10 cellular contexts compared by ENCODE assay signal in the genomic region with DNA sequence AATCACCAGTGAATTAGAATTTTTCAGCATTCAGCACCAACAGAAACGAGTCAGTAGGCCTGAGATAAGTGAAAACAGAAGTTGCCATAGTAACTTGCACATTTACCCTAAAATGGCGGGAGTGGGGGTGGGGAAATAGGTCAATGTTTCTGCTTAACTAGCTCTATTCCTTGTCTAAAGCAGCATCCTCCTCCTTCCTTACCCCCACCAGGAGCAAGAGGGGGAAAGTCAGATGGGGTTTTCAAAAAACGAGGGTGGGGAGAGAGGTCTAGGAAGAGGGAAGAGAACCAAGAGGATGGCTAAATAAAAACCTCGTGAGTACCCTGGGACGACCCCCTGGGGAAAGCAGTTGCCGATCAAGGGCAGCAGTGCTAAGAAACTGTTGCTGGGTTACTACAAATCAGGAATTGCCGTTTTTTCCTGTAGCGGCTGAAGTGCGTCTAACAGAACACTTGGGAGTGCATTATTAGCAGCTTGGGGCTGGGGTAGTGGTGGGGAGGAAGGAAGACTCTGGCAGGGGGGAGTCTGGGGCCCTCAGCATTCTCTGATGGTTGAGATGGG. TPM values are rescaled to one million over a fixed set of nuclear protein-coding genes. Genes with fewer than 3 reads are reported as not detected.
DNase-seq lines count a peak whose midpoint lies in the region; ATAC-seq lines count a peak whose summit lies in the region.
"Had no signal": no experiment of that assay in that cellular context is flagged by ENCODE, and none has a peak within 500 bp of the region (broad histone marks: within the 10 kb centered on the region; RNA-seq: fewer than 3 reads in every experiment).

No MANE protein-coding gene starts in this region.

- H3K4me1 ChIP-seq in HUES48 (ENCODE audit: control insufficient read depth, insufficient read depth, low read length) = peaks cover 29% of the 10 kb centered on the region
- H3K4me1 ChIP-seq in endocrine pancreas (ENCODE audit: control insufficient read depth, insufficient read depth, low read length) = peaks cover 11% of the 10 kb centered on the region

- H3K27me3 ChIP-seq in HUES48 (ENCODE audit: control insufficient read depth, insufficient read depth, low read length) (no peaks in the 10 kb centered on the region), endocrine pancreas (ENCODE audit: control insufficient read depth, insufficient read depth, low read length) (no peaks in the 10 kb centered on the region)

- H3K4me3 ChIP-seq in HUES48 (ENCODE audit: low read depth, low read length) (no peak overlapping the region), endocrine pancreas (ENCODE audit: control insufficient read depth, insufficient read depth, low read length) (peak overlapping the region; percentile 72)
- H3K4me3 ChIP-seq: mucosa of descending colon had no signal

- no peak overlapping the region for H3K9ac ChIP-seq in HUES48 (ENCODE audit: low read depth, low read length)
- peak overlapping the region; percentile 5 for H3K9ac ChIP-seq in endocrine pancreas (ENCODE audit: control insufficient read depth, insufficient read depth, low read length)

- H3K36me3 ChIP-seq in HUES48 (ENCODE audit: control insufficient read depth, insufficient read depth, low read length) (peaks cover 62% of the 10 kb centered on the region), endocrine pancreas (ENCODE audit: control insufficient read depth, insufficient read depth, low read length) (no peaks in the 10 kb centered on the region)

- H3K27ac ChIP-seq in HUES48 (ENCODE audit: low read depth, low read length) = peak overlapping the region; percentile 82

- no peak for ATAC-seq in HG02642 (IDR thresholded peaks at IDR 0.05; ENCODE audit: poor library complexity, unreplicated experiment)
- ATAC-seq: mucosa of descending colon had no signal

- H3K9me3 ChIP-seq in HUES48 (ENCODE audit: control insufficient read depth, insufficient read depth, low read length) (no peaks in the 10 kb centered on the region), endocrine pancreas (ENCODE audit: control insufficient read depth, low read length) (no peaks in the 10 kb centered on the region)
- H3K9me3 ChIP-seq: mucosa of descending colon had no signal

- DNase-seq in NCI-H510A (lab: John Stamatoyannopoulos, UW) (peak; percentile 5), nucleus accumbens (lab: John Stamatoyannopoulos, UW) (peak in 33 of 56 donors; percentile 22 to 81 (median 49)), NK-92 (lab: John Stamatoyannopoulos, UW; ENCODE audit: unreplicated experiment) (no peak), mesenteric fat pad (ENCODE audit: low spot score) (no peak), GM19240 (ENCODE audit: insufficient read length, low spot score) (no peak)
- DNase-seq: mucosa of descending colon, trophoblast cell had no signal

RNA-seq across cellular contexts. Expression of gene MNT, which starts 34.4 kb away (rescaled TPM):
- 34.9 TPM for total RNA-seq in mesenteric fat pad

Comparison
In these comparisons a context has a peak if more than half of its experiments do, and no peak if none do; other contexts are left out.
1. DNase-seq: peak in NCI-H510A (single experiment) and nucleus accumbens (33 of 56); none in NK-92 (single experiment), mesenteric fat pad (single experiment) and GM19240 (single experiment).